ENCODE assay signal across 9 cellular contexts in the genomic region with DNA sequence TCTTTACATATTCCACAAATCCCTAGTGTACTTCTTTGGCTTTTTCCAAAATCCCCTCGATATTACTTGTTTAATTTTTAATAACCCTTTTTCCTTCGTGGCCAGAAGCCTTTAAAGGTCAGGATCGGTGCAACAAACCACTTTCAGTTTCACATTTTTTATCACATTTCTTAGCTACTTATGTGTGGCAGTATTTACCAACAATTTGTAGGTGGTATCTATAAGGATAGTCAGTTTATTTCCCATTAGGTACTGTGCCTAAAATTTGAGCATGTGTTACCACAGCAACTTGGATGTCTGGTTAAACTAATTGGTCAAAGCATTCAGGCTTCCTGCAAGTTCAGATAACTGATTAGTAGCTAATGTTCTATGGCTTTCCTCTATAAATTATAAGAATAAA.
DNase-seq lines count a peak whose midpoint lies in the region; ATAC-seq and TF ChIP-seq lines count a peak whose summit lies in the region.
"Had no signal": no experiment of that assay in that cellular context is flagged by ENCODE, and none has a peak within 500 bp of the region (broad histone marks: within the 10 kb centered on the region; RNA-seq: fewer than 3 reads in every experiment).

No MANE protein-coding gene starts in this region.

- TF ChIP-seq RAD21 in IMR-90 (IDR thresholded peaks at IDR 0.05; ENCODE audit: low read length) = no peak

- H3K9me3 Mint-ChIP-seq in H9 = no peaks in the 10 kb centered on the region; a peak in 2 of 5 replicates

- H2BK120ac ChIP-seq in IMR-90 (ENCODE audit: low read depth, low read length) (no peak overlapping the region), H9 (ENCODE audit: low read depth, low read length, poor library complexity, severe bottlenecking) (no peak overlapping the region)

- peak overlapping the region in 1 of 3 experiments; percentile 16; a peak in 1 of 7 replicates for H3K27ac Mint-ChIP-seq in H9

- H3K4ac ChIP-seq in IMR-90 (ENCODE audit: low read depth, low read length) = no peak overlapping the region
- H3K4ac ChIP-seq in H9 (ENCODE audit: low read depth, low read length) = no peak overlapping the region

- H4K91ac ChIP-seq in IMR-90 (ENCODE audit: insufficient read depth, low read depth, low read length) = no peak overlapping the region
- no peak overlapping the region for H4K91ac ChIP-seq in H9 (ENCODE audit: insufficient read length, low read depth, low read length)

- DNase-seq in ACHN (peak; percentile 47), IMR-90 (no peak), iris pigment epithelial cell (ENCODE audit: low read depth) (peak; percentile 41), SK-N-DZ (ENCODE audit: low spot score) (no peak), NCI-H2029 treated with DMSO at 0.1 percent for 48 hours (lab: John Stamatoyannopoulos, UW) (no peak), H9 (no peak)
- DNase-seq: activated naive CD4-positive, alpha-beta T cell treated with anti-CD3 and anti-CD28 coated beads, Interleukin-2, amount 50 U/mL, for 16 hours had no signal

- in situ Hi-C loops in ACHN (cut with HindIII; ENCODE audit: low pct_ligation_motif_present, low pct_unique_long_range_greater_than_20kb, low sequenced_read_pairs) = no loop called here
- in situ Hi-C loops in IMR-90 (cut with MboI; ENCODE audit: low sequenced_read_pairs) = no loop called here

- H3K18ac ChIP-seq in IMR-90 (ENCODE audit: low read depth, low read length) (no peak overlapping the region), H9 (ENCODE audit: insufficient read length, low read depth, low read length) (no peak overlapping the region)

- H3K23me2 ChIP-seq in H9 (ENCODE audit: insufficient read length, low read depth, low read length, poor library complexity, severe bottlenecking) = no peaks in the 10 kb centered on the region

- peaks cover 5 to 6% (median 5%) of the 10 kb centered on the region in 3 experiments for H3K36me3 Mint-ChIP-seq in H9 (ENCODE audit: insufficient read depth in 1 of 3, low read depth in 3 of 3)

- intact Hi-C loops in IMR-90 (cut with micrococcal nuclease) = no loop called here

- H3K4me2 ChIP-seq in IMR-90 (ENCODE audit: low read depth, low read length) (peak overlapping the region; percentile 6; the same call in 1 of the 2 replicates), H9 (ENCODE audit: insufficient read depth, insufficient read length, low read length) (no peak overlapping the region)

- H3K9me3 ChIP-seq in IMR-90 (ENCODE audit: control insufficient read depth, insufficient read depth, low read length) (no peaks in the 10 kb centered on the region), H9 (ENCODE audit: control insufficient read depth, low read depth, low read length) (no peaks in the 10 kb centered on the region)

- TF ChIP-seq POLR2A in IMR-90 (IDR thresholded peaks at IDR 0.05; ENCODE audit: low read depth, low read length) = no peak

- H4K5ac ChIP-seq in IMR-90 (ENCODE audit: low read depth, low read length) (no peak overlapping the region), H9 (ENCODE audit: insufficient read length, low read depth, low read length) (no peak overlapping the region)

- POLR2A ChIA-PET in IMR-90 (lab: Charles Lee; ENCODE audit: unreplicated experiment) = no interaction called here

- H4K20me1 ChIP-seq in IMR-90 (ENCODE audit: insufficient read depth, low read length) = no peaks in the 10 kb centered on the region
- no peaks in the 10 kb centered on the region for H4K20me1 ChIP-seq in H9 (ENCODE audit: control insufficient read depth, insufficient read depth, insufficient read length)

- no peaks in the 10 kb centered on the region for H3K9me1 ChIP-seq in IMR-90 (ENCODE audit: insufficient read depth, low read length)

- ATAC-seq in GM19395 (IDR thresholded peaks at IDR 0.05; ENCODE audit: unreplicated experiment) = peak; percentile 67
- ATAC-seq in IMR-90 (ENCODE audit: low read depth) = no peak
- ATAC-seq in HG03520 (IDR thresholded peaks at IDR 0.05; ENCODE audit: unreplicated experiment) = no peak

- no peak overlapping the region for H2AK9ac ChIP-seq in IMR-90 (replicated peaks; ENCODE audit: low read depth, low read length, poor library complexity)

- H2BK15ac ChIP-seq in IMR-90 (ENCODE audit: low read depth, low read length) = no peak overlapping the region
- no peak overlapping the region for H2BK15ac ChIP-seq in H9 (ENCODE audit: low read depth, low read length)

- H3K4me1 ChIP-seq in IMR-90 (ENCODE audit: control insufficient read depth, insufficient read depth, low read length) = peaks cover 2% of the 10 kb centered on the region; the same call in 1 of the 2 replicates
- no peaks in the 10 kb centered on the region for H3K4me1 ChIP-seq in H9 (ENCODE audit: insufficient read depth, low read length)

- H3K4me3 Mint-ChIP-seq in H9 = no peak overlapping the region

- H2BK12ac ChIP-seq in H9 (ENCODE audit: insufficient read length, low read depth, low read length) = no peak overlapping the region

- CTCF ChIA-PET in IMR-90 (lab: Yijun Ruan, JAX) = no interaction called here

- TF ChIP-seq CTCF in IMR-90 (conservative IDR thresholded peaks at IDR 0.05; ENCODE audit: low read depth, low read length) = no peak
- TF ChIP-seq CTCF in H9 (conservative IDR thresholded peaks at IDR 0.05) = no peak

- H3K14ac ChIP-seq in IMR-90 (replicated peaks; ENCODE audit: low read depth, low read length) = no peak overlapping the region
- H3K14ac ChIP-seq in H9 (ENCODE audit: insufficient read depth, low read length) = no peak overlapping the region

- H3K4me1 Mint-ChIP-seq in H9 = peaks cover 11% of the 10 kb centered on the region in 2 experiments

- H3K27me3 ChIP-seq in IMR-90 (ENCODE audit: control insufficient read depth, insufficient read depth, low read length) = no peaks in the 10 kb centered on the region
- no peaks in the 10 kb centered on the region for H3K27me3 ChIP-seq in H9 (ENCODE audit: insufficient read depth, low read length)

- no peak overlapping the region for H2AK5ac ChIP-seq in IMR-90 (ENCODE audit: low read depth, low read length)
- no peak overlapping the region for H2AK5ac ChIP-seq in H9 (ENCODE audit: insufficient read length, low read length)

- H3K79me2 ChIP-seq in H9 (ENCODE audit: insufficient read depth, low read length) = no peaks in the 10 kb centered on the region

- H3K23ac ChIP-seq in IMR-90 (ENCODE audit: low read depth, low read length) (no peak overlapping the region), H9 (ENCODE audit: insufficient read length, low read depth, low read length) (no peak overlapping the region)

- H4K8ac ChIP-seq in IMR-90 (ENCODE audit: low read depth in 2 of 2, low read length in 2 of 2) (no peak overlapping the region), H9 (replicated peaks; ENCODE audit: insufficient read length, low read depth, low read length) (no peak overlapping the region)

- no peak overlapping the region for H3K4me3 ChIP-seq in IMR-90 (ENCODE audit: insufficient read depth, low read depth, low read length)

- BruUV-seq in IMR-90 (replicated peaks; lab: Mats Ljungman, UMichigan) = no TSS peak

- WGBS in IMR-90 (ENCODE audit: extremely low coverage in 2 of 2, insufficient read length in 1 of 2), 2 experiments = 100% methylated on average over 1 of the region's 3 CpGs; no CpG with 5 or more reads in 1 of the 2 experiments
- whole genome bisulfite sequencing in H9 (ENCODE audit: extremely low coverage, insufficient read length, low lambda C conversion rate) = no CpG with 5 or more reads among the region's 3 CpGs

- no peak overlapping the region for H3K9ac ChIP-seq in IMR-90 (ENCODE audit: low read depth, low read length)
- H3K9ac ChIP-seq in H9 (ENCODE audit: extremely low read depth, insufficient read length, low read length) = no peak overlapping the region

- H3K56ac ChIP-seq in IMR-90 (ENCODE audit: extremely low read depth, insufficient read depth, low read length) (no peak overlapping the region), H9 (ENCODE audit: insufficient read length, low read depth, low read length) (no peak overlapping the region)

- H3K36me3 ChIP-seq in IMR-90 (ENCODE audit: control insufficient read depth, insufficient read depth, low read length) = no peaks in the 10 kb centered on the region

- peaks cover 5 to 10% of the 10 kb centered on the region in 2 experiments; a peak in 3 of 4 replicates for H3K79me1 ChIP-seq in IMR-90 (ENCODE audit: low read depth in 1 of 2, low read length in 2 of 2)
- H3K79me1 ChIP-seq in H9 (ENCODE audit: insufficient read depth, low read depth, low read length, poor library complexity, severe bottlenecking) = no peaks in the 10 kb centered on the region

- no peak overlapping the region for H3T11ph ChIP-seq in H9 (ENCODE audit: low read length)

- no peak overlapping the region for H3K27ac ChIP-seq in IMR-90 (ENCODE audit: insufficient read depth, low read length)
- no peak overlapping the region for H3K27ac ChIP-seq in H9 (ENCODE audit: insufficient read length, low read depth, low read length)

- H2BK20ac ChIP-seq in IMR-90 (ENCODE audit: low read depth, low read length) (no peak overlapping the region), H9 (ENCODE audit: low read depth, low read length, poor library complexity, severe bottlenecking) (no peak overlapping the region)

- no peak overlapping the region for H2AFZ ChIP-seq in IMR-90 (replicated peaks; ENCODE audit: low read length, poor library complexity)
- no peak overlapping the region for H2AFZ ChIP-seq in H9 (ENCODE audit: low read length)

- no peaks in the 10 kb centered on the region for H3K27me3 Mint-ChIP-seq in H9 (ENCODE audit: low read depth)

- H2BK5ac ChIP-seq in IMR-90 (ENCODE audit: low read depth, low read length, poor library complexity, severe bottlenecking) (no peak overlapping the region), H9 (ENCODE audit: insufficient read length, low read length) (no peak overlapping the region)

- dilution Hi-C loops in IMR-90 (cut with HindIII; ENCODE audit: low sequenced_read_pairs, unreplicated experiment) = no loop called here

TF ChIP-seq in IMR-90, 13 proteins besides CTCF, POLR2A, EP300 and RAD21:
- TF ChIP-seq CHD1 (IDR thresholded peaks at IDR 0.05; ENCODE audit: low read depth, low read length) (no peak), SMC3 (IDR thresholded peaks at IDR 0.05; ENCODE audit: low read depth, low read length) (no peak), NFE2L2 (IDR thresholded peaks at IDR 0.05; ENCODE audit: low read depth, low read length) (no peak), MXI1 (IDR thresholded peaks at IDR 0.05; ENCODE audit: borderline replicate concordance, low read depth, low read length) (no peak), RFX5 (IDR thresholded peaks at IDR 0.05; ENCODE audit: low read depth, low read length) (no peak), MAZ (IDR thresholded peaks at IDR 0.05; ENCODE audit: borderline replicate concordance, low read depth, low read length) (no peak), FOS (IDR thresholded peaks at IDR 0.05; ENCODE audit: low read depth, low read length) (no peak)

Comparison
In these comparisons a context has a peak if more than half of its experiments do, and no peak if none do; other contexts are left out.
1. DNase-seq: peak in ACHN (single experiment) and iris pigment epithelial cell (single experiment); none in IMR-90 (single experiment), SK-N-DZ (single experiment), NCI-H2029 treated with DMSO at 0.1 percent for 48 hours (single experiment) and H9 (single experiment).